ENCODE assay signal across 1 cellular context in genomic region chr11:86160546-86161149, GRCh38.
TF ChIP-seq lines count a peak whose summit lies in the region.

No MANE protein-coding gene starts in this region.

TF ChIP-seq in GM12878, 131 proteins besides CTCF, POLR2A, EP300 and RAD21 (continued from another document):
- TF ChIP-seq USF2 (IDR thresholded peaks at IDR 0.05; ENCODE audit: borderline replicate concordance, low read depth, low read length) (no peak), SP1 (IDR thresholded peaks at IDR 0.05; ENCODE audit: low read depth, low read length) (no peak), NR2F1 (conservative IDR thresholded peaks at IDR 0.05) (no peak), IRF5 (IDR thresholded peaks at IDR 0.05; ENCODE audit: borderline replicate concordance) (no peak), ZNF622 (IDR thresholded peaks at IDR 0.05) (no peak), CHD4 (IDR thresholded peaks at IDR 0.05) (no peak)
